2 cellular contexts compared by ENCODE assay signal in genomic region chr10:104309980-104310978, GRCh38.
TF ChIP-seq lines count a peak whose summit lies in the region.

No MANE protein-coding gene starts in this region.

TF ChIP-seq in liver, 16 proteins besides CTCF, POLR2A, EP300 and RAD21:
- no peak for TF ChIP-seq REST (IDR thresholded peaks at IDR 0.05)
- peak; percentile 24 to 25 for TF ChIP-seq HNF4A (conservative IDR thresholded peaks at IDR 0.05)

TF ChIP-seq in HepG2, 621 proteins besides CTCF, POLR2A, EP300 and RAD21:
- TF ChIP-seq ZNF282 (IDR thresholded peaks at IDR 0.05; ENCODE audit: partially characterized antibody) = no peak
- TF ChIP-seq, protein P1, sequence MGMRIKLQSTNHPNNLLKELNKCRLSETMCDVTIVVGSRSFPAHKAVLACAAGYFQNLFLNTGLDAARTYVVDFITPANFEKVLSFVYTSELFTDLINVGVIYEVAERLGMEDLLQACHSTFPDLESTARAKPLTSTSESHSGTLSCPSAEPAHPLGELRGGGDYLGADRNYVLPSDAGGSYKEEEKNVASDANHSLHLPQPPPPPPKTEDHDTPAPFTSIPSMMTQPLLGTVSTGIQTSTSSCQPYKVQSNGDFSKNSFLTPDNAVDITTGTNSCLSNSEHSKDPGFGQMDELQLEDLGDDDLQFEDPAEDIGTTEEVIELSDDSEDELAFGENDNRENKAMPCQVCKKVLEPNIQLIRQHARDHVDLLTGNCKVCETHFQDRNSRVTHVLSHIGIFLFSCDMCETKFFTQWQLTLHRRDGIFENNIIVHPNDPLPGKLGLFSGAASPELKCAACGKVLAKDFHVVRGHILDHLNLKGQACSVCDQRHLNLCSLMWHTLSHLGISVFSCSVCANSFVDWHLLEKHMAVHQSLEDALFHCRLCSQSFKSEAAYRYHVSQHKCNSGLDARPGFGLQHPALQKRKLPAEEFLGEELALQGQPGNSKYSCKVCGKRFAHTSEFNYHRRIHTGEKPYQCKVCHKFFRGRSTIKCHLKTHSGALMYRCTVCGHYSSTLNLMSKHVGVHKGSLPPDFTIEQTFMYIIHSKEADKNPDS (CRISPR knock-in tag; IDR thresholded peaks at IDR 0.05) = no peak
- TF ChIP-seq, protein P2, sequence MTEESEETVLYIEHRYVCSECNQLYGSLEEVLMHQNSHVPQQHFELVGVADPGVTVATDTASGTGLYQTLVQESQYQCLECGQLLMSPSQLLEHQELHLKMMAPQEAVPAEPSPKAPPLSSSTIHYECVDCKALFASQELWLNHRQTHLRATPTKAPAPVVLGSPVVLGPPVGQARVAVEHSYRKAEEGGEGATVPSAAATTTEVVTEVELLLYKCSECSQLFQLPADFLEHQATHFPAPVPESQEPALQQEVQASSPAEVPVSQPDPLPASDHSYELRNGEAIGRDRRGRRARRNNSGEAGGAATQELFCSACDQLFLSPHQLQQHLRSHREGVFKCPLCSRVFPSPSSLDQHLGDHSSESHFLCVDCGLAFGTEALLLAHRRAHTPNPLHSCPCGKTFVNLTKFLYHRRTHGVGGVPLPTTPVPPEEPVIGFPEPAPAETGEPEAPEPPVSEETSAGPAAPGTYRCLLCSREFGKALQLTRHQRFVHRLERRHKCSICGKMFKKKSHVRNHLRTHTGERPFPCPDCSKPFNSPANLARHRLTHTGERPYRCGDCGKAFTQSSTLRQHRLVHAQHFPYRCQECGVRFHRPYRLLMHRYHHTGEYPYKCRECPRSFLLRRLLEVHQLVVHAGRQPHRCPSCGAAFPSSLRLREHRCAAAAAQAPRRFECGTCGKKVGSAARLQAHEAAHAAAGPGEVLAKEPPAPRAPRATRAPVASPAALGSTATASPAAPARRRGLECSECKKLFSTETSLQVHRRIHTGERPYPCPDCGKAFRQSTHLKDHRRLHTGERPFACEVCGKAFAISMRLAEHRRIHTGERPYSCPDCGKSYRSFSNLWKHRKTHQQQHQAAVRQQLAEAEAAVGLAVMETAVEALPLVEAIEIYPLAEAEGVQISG (CRISPR knock-in tag; IDR thresholded peaks at IDR 0.05) = no peak
- no peak for TF ChIP-seq PHF20 (CRISPR knock-in tag; IDR thresholded peaks at IDR 0.05)
- TF ChIP-seq, protein P3, sequence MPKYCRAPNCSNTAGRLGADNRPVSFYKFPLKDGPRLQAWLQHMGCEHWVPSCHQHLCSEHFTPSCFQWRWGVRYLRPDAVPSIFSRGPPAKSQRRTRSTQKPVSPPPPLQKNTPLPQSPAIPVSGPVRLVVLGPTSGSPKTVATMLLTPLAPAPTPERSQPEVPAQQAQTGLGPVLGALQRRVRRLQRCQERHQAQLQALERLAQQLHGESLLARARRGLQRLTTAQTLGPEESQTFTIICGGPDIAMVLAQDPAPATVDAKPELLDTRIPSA (CRISPR knock-in tag; IDR thresholded peaks at IDR 0.05; ENCODE audit: borderline replicate concordance) = no peak
- TF ChIP-seq ZNF12 (CRISPR knock-in tag; IDR thresholded peaks at IDR 0.05) = no peak
- TF ChIP-seq ISX (CRISPR knock-in tag; conservative IDR thresholded peaks at IDR 0.05) = no peak
- TF ChIP-seq HMG20B (CRISPR knock-in tag; conservative IDR thresholded peaks at IDR 0.05) = no peak
- no peak for TF ChIP-seq SNRNP70 (IDR thresholded peaks at IDR 0.05; ENCODE audit: low read depth, low read length)
- TF ChIP-seq ZNF780A (CRISPR knock-in tag; IDR thresholded peaks at IDR 0.05) = no peak
- no peak for TF ChIP-seq ZNF530 (CRISPR knock-in tag; IDR thresholded peaks at IDR 0.05; ENCODE audit: low read depth)
- TF ChIP-seq HNRNPL (IDR thresholded peaks at IDR 0.05; ENCODE audit: low read depth, low read length) = no peak
- TF ChIP-seq CHCHD3 (CRISPR knock-in tag; IDR thresholded peaks at IDR 0.05) = no peak
